In genomic region chr2:9799729-9800632, GRCh38 we compare ENCODE assay signal across 1 cellular context.
A peak's percentile ranks its signal among the peaks of the same experiment; 100 is the strongest.
TF ChIP-seq lines count a peak whose summit lies in the region.

No MANE protein-coding gene starts in this region.

TF ChIP-seq in GM12878, 131 proteins besides CTCF, POLR2A, EP300 and RAD21 (continued from another document):
- TF ChIP-seq, protein P1, sequence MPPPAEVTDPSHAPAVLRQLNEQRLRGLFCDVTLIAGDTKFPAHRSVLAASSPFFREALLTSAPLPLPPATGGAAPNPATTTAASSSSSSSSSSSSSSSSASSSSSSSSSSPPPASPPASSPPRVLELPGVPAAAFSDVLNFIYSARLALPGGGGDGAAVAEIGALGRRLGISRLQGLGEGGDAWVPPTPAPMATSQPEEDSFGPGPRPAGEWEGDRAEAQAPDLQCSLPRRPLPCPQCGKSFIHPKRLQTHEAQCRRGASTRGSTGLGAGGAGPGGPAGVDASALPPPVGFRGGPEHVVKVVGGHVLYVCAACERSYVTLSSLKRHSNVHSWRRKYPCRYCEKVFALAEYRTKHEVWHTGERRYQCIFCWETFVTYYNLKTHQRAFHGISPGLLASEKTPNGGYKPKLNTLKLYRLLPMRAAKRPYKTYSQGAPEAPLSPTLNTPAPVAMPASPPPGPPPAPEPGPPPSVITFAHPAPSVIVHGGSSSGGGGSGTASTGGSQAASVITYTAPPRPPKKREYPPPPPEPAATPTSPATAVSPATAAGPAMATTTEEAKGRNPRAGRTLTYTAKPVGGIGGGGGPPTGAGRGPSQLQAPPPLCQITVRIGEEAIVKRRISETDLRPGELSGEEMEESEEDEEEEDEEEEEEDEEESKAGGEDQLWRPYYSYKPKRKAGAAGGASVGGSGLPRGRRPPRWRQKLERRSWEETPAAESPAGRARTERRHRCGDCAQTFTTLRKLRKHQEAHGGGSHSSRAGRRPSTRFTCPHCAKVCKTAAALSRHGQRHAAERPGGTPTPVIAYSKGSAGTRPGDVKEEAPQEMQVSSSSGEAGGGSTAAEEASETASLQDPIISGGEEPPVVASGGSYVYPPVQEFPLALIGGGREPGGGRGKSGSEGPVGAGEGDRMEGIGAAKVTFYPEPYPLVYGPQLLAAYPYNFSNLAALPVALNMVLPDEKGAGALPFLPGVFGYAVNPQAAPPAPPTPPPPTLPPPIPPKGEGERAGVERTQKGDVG (CRISPR knock-in tag; IDR thresholded peaks at IDR 0.05) = no peak
- no peak for TF ChIP-seq SP1 (IDR thresholded peaks at IDR 0.05; ENCODE audit: low read depth, low read length)
- TF ChIP-seq, protein P2, sequence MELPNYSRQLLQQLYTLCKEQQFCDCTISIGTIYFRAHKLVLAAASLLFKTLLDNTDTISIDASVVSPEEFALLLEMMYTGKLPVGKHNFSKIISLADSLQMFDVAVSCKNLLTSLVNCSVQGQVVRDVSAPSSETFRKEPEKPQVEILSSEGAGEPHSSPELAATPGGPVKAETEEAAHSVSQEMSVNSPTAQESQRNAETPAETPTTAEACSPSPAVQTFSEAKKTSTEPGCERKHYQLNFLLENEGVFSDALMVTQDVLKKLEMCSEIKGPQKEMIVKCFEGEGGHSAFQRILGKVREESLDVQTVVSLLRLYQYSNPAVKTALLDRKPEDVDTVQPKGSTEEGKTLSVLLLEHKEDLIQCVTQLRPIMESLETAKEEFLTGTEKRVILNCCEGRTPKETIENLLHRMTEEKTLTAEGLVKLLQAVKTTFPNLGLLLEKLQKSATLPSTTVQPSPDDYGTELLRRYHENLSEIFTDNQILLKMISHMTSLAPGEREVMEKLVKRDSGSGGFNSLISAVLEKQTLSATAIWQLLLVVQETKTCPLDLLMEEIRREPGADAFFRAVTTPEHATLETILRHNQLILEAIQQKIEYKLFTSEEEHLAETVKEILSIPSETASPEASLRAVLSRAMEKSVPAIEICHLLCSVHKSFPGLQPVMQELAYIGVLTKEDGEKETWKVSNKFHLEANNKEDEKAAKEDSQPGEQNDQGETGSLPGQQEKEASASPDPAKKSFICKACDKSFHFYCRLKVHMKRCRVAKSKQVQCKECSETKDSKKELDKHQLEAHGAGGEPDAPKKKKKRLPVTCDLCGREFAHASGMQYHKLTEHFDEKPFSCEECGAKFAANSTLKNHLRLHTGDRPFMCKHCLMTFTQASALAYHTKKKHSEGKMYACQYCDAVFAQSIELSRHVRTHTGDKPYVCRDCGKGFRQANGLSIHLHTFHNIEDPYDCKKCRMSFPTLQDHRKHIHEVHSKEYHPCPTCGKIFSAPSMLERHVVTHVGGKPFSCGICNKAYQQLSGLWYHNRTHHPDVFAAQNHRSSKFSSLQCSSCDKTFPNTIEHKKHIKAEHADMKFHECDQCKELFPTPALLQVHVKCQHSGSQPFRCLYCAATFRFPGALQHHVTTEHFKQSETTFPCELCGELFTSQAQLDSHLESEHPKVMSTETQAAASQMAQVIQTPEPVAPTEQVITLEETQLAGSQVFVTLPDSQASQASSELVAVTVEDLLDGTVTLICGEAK (IDR thresholded peaks at IDR 0.05; ENCODE audit: borderline replicate concordance) = no peak
- TF ChIP-seq PAX8 (IDR thresholded peaks at IDR 0.05) = no peak
- TF ChIP-seq SIX5 (IDR thresholded peaks at IDR 0.05; ENCODE audit: low read depth, low read length, severe bottlenecking) = no peak
- TF ChIP-seq MYC (IDR thresholded peaks at IDR 0.05; ENCODE audit: insufficient read depth, insufficient read length, insufficient replicate concordance, low read length, severe bottlenecking) = no peak
- TF ChIP-seq SMARCA5 (IDR thresholded peaks at IDR 0.05) = peak; percentile 43; the same call in 1 of the 2 replicates
- TF ChIP-seq NFYA (IDR thresholded peaks at IDR 0.05; ENCODE audit: borderline replicate concordance, low read depth, low read length) = no peak
- no peak for TF ChIP-seq SIN3A (IDR thresholded peaks at IDR 0.05; ENCODE audit: low read depth, low read length)
- peak; percentile 11 to 56; a peak in 1 of 4 replicates for TF ChIP-seq BHLHE40 (IDR thresholded peaks at IDR 0.05; ENCODE audit: borderline replicate concordance in 1 of 2, low read depth in 2 of 2, low read length in 1 of 2)
- TF ChIP-seq YY1 (IDR thresholded peaks at IDR 0.05; ENCODE audit: low read depth, low read length) = peak; percentile 71
- TF ChIP-seq NBN (IDR thresholded peaks at IDR 0.05) = peak; percentile 68; the same call in 1 of the 2 replicates
- TF ChIP-seq ZNF687 (IDR thresholded peaks at IDR 0.05) = no peak
- no peak for TF ChIP-seq RUNX3 (IDR thresholded peaks at IDR 0.05; ENCODE audit: low read length)
- TF ChIP-seq IKZF2 (IDR thresholded peaks at IDR 0.05) = 0 out of 4 replicates have a peak, but pooled peaks of 1 of the 2 experiments have one; percentile 12
- no peak for TF ChIP-seq CBFB (IDR thresholded peaks at IDR 0.05; ENCODE audit: low read depth)
- no peak for TF ChIP-seq GATAD2B (conservative IDR thresholded peaks at IDR 0.05; ENCODE audit: low read depth)
- peak; percentile 82 for TF ChIP-seq SMC3 (IDR thresholded peaks at IDR 0.05; ENCODE audit: borderline replicate concordance, low read length)
- no peak for TF ChIP-seq ZBTB11 (CRISPR knock-in tag; IDR thresholded peaks at IDR 0.05)
- no peak for TF ChIP-seq CBX5 (IDR thresholded peaks at IDR 0.05; ENCODE audit: low read depth)
- peak; percentile 41; the same call in 1 of the 2 replicates for TF ChIP-seq LARP7 (IDR thresholded peaks at IDR 0.05)
- TF ChIP-seq CREM (IDR thresholded peaks at IDR 0.05; ENCODE audit: low read depth) = peak; percentile 35; the same call in 1 of the 2 replicates
- TF ChIP-seq CEBPB (IDR thresholded peaks at IDR 0.05; ENCODE audit: borderline replicate concordance in 1 of 2, low read depth in 2 of 2, low read length in 2 of 2) = no peak
